17 cellular contexts compared by ENCODE assay signal in genomic region chr10:132910186-132910880, GRCh38. TPM values are rescaled to one million over a fixed set of nuclear protein-coding genes. Genes with fewer than 3 reads are reported as not detected.
"Had no signal": no experiment of that assay in that cellular context is flagged by ENCODE, and none has a peak within 500 bp of the region (broad histone marks: within the 10 kb centered on the region; RNA-seq: fewer than 3 reads in every experiment).

No MANE protein-coding gene starts in this region.

- H3K27me3 ChIP-seq: foreskin keratinocyte had no signal

- H3K27ac ChIP-seq: esophagus squamous epithelium, foreskin keratinocyte, prostate gland, spleen had no signal

- ATAC-seq: activated T-cell treated with anti-CD3 and anti-CD28 coated beads, Interleukin-2, amount 50 U/mL, for 4 hours; foreskin keratinocyte; mucosa of descending colon; naive thymus-derived CD4-positive, alpha-beta T cell had no signal

- H3K4me3 Mint-ChIP-seq: activated CD4-positive, alpha-beta memory T cell treated with anti-CD3 and anti-CD28 coated beads for 36 hours; activated naive CD8-positive, alpha-beta T cell treated with anti-CD3 and anti-CD28 coated beads for 36 hours; activated T-cell treated with anti-CD3 and anti-CD28 coated beads, Interleukin-2, amount 50 U/mL, for 4 hours; brain; immature natural killer cell; memory B cell; naive thymus-derived CD4-positive, alpha-beta T cell; stimulated activated naive CD8-positive, alpha-beta T cell treated with anti-CD3 and anti-CD28 coated beads, Interleukin-15, amount 100 ng/mL, for 72 hours had no signal

- H3K36me3 ChIP-seq: esophagus squamous epithelium, prostate gland, spleen had no signal

- DNase-seq: activated CD4-positive, alpha-beta memory T cell treated with anti-CD3 and anti-CD28 coated beads for 36 hours; activated gamma-delta T cell; activated naive CD8-positive, alpha-beta T cell treated with anti-CD3 and anti-CD28 coated beads for 36 hours; activated T-cell treated with anti-CD3 and anti-CD28 coated beads, Interleukin-2, amount 50 U/mL, for 4 hours; amygdala; effector CD8-positive, alpha-beta T cell; esophagus squamous epithelium; foreskin keratinocyte; immature natural killer cell; naive thymus-derived CD4-positive, alpha-beta T cell; stimulated activated naive CD8-positive, alpha-beta T cell treated with anti-CD3 and anti-CD28 coated beads, Interleukin-15, amount 100 ng/mL, for 72 hours had no signal

- H3K9me3 Mint-ChIP-seq: activated CD4-positive, alpha-beta memory T cell treated with anti-CD3 and anti-CD28 coated beads for 36 hours; activated naive CD8-positive, alpha-beta T cell treated with anti-CD3 and anti-CD28 coated beads for 36 hours; activated T-cell treated with anti-CD3 and anti-CD28 coated beads, Interleukin-2, amount 50 U/mL, for 4 hours; memory B cell; naive thymus-derived CD4-positive, alpha-beta T cell; stimulated activated naive CD8-positive, alpha-beta T cell treated with anti-CD3 and anti-CD28 coated beads, Interleukin-15, amount 100 ng/mL, for 72 hours had no signal

- H3K4me1 Mint-ChIP-seq: immature natural killer cell; naive thymus-derived CD4-positive, alpha-beta T cell had no signal

- H3K36me3 Mint-ChIP-seq: activated CD4-positive, alpha-beta memory T cell treated with anti-CD3 and anti-CD28 coated beads for 36 hours; activated naive CD8-positive, alpha-beta T cell treated with anti-CD3 and anti-CD28 coated beads for 36 hours; brain; immature natural killer cell; memory B cell; naive thymus-derived CD4-positive, alpha-beta T cell had no signal

- H3K4me3 ChIP-seq: esophagus squamous epithelium, mucosa of descending colon, prostate gland, spleen had no signal

- H3K4me1 ChIP-seq: esophagus squamous epithelium, foreskin keratinocyte, prostate gland had no signal

- H3K9me3 ChIP-seq: mucosa of descending colon, prostate gland had no signal

- H3K27ac Mint-ChIP-seq: activated CD4-positive, alpha-beta memory T cell treated with anti-CD3 and anti-CD28 coated beads for 36 hours; activated naive CD8-positive, alpha-beta T cell treated with anti-CD3 and anti-CD28 coated beads for 36 hours; brain; immature natural killer cell; memory B cell; naive thymus-derived CD4-positive, alpha-beta T cell had no signal

RNA-seq across cellular contexts. Expression of gene CFAP46, which starts 32.0 kb away (rescaled TPM):
- total RNA-seq: T-helper 1 cell treated with Interleukin-12 subunit alpha and Interleukin-12 subunit beta and Interleukin-4 antibody, amounts not matched to agents 30 ng/mL and 1 ng/mL, for 36 hours had no signal
- polyA plus RNA-seq: immature natural killer cell; naive thymus-derived CD4-positive, alpha-beta T cell had no signal
